25 cellular contexts compared by ENCODE assay signal in genomic region chr11:95918056-95918455, GRCh38.
"Had no signal": no experiment of that assay in that cellular context is flagged by ENCODE, and none has a peak within 500 bp of the region (broad histone marks: within the 10 kb centered on the region; RNA-seq: fewer than 3 reads in every experiment).

No MANE protein-coding gene starts in this region.

- H3K4me3 ChIP-seq: ascending aorta, cardiac muscle cell, lower lobe of right lung, right lobe of liver, thyroid gland, upper lobe of right lung had no signal

- DNase-seq: activated CD4-positive, alpha-beta memory T cell treated with anti-CD3 and anti-CD28 coated beads for 36 hours; activated CD4-positive, alpha-beta T cell treated with anti-CD3 and anti-CD28 coated beads, Interleukin-2, amount 10 ng/mL, durations not matched to agents 24 days and 14 days; activated CD8-positive, alpha-beta memory T cell treated with anti-CD3 and anti-CD28 coated beads, Interleukin-2, amount 50 U/mL, for 4 hours; activated gamma-delta T cell; activated naive CD4-positive, alpha-beta T cell treated with anti-CD3 and anti-CD28 coated beads, Interleukin-2, amount 10 ng/mL, durations not matched to agents 7 days and 5 days; activated naive CD8-positive, alpha-beta T cell treated with anti-CD3 and anti-CD28 coated beads, Interleukin-2, amount 10 ng/mL, durations not matched to agents 7 days and 5 days; activated T-cell treated with anti-CD3 and anti-CD28 coated beads, Interleukin-2, amount 50 U/mL, for 24 hours; cortex of kidney; hypothalamus; lower lobe of right lung; mesenchymal stem cell; naive thymus-derived CD8-positive, alpha-beta T cell; nucleus accumbens; right lobe of liver; stimulated activated CD4-positive, alpha-beta T cell treated with anti-CD3 and anti-CD28 coated beads, Interleukin-2, amount 100 ng/mL, for 48 hours; stimulated activated naive CD8-positive, alpha-beta T cell treated with anti-CD3 and anti-CD28 coated beads, Interleukin-15, Interleukin-2, amounts not matched to agents 100 U/mL and 50 U/mL, for 24 hours; substantia nigra; T-helper 1 cell; thyroid gland; upper lobe of right lung had no signal

- H3K27ac ChIP-seq: cardiac muscle cell, lower lobe of right lung, right lobe of liver, upper lobe of right lung had no signal

- H3K36me3 ChIP-seq: ascending aorta, cardiac muscle cell, lower lobe of right lung, right lobe of liver, thyroid gland, upper lobe of right lung had no signal

- H3K9me3 ChIP-seq: ascending aorta, lower lobe of right lung, right lobe of liver, thyroid gland, upper lobe of right lung had no signal

- ATAC-seq: activated CD4-positive, CD25-positive, alpha-beta regulatory T cell treated with anti-CD3 and anti-CD28 coated beads, Interleukin-2, amount 50 U/mL, for 24 hours; esophagus mucosa; lower lobe of right lung; naive thymus-derived CD8-positive, alpha-beta T cell; stimulated activated naive CD8-positive, alpha-beta T cell treated with anti-CD3 and anti-CD28 coated beads, Interleukin-15, Interleukin-2, amounts not matched to agents 100 U/mL and 50 U/mL, for 24 hours; upper lobe of right lung had no signal

- H3K27me3 ChIP-seq: ascending aorta, cardiac muscle cell, right lobe of liver, thyroid gland, upper lobe of right lung had no signal

- FAIRE-seq: frontal cortex had no signal
